Comparison of ENCODE assay signal across 17 cellular contexts in genomic region chr20:6420336-6420735, GRCh38.
"Had no signal": no experiment of that assay in that cellular context is flagged by ENCODE, and none has a peak within 500 bp of the region (broad histone marks: within the 10 kb centered on the region; RNA-seq: fewer than 3 reads in every experiment).

No MANE protein-coding gene starts in this region.

- DNase-seq: activated CD8-positive, alpha-beta memory T cell treated with anti-CD3 and anti-CD28 coated beads, Interleukin-2, amount 50 U/mL, for 4 hours; activated naive CD4-positive, alpha-beta T cell; activated T-cell treated with anti-CD3 and anti-CD28 coated beads, Interleukin-2, amount 50 U/mL, for 24 hours; amniotic stem cell; cerebellar nuclear complex; effector CD8-positive, alpha-beta T cell; glutamatergic neuron; left ventricle myocardium inferior; naive thymus-derived CD8-positive, alpha-beta T cell; retina; stimulated activated CD4-positive, alpha-beta T cell treated with anti-CD3 and anti-CD28 coated beads, Interleukin-12 subunit alpha, Interleukin-12 subunit beta, amount 100 ng/mL, for 4 hours; stimulated activated CD4-positive, alpha-beta T cell treated with anti-CD3 and anti-CD28 coated beads, Interleukin-4, amount 100 ng/mL, for 4 hours; stimulated activated naive CD8-positive, alpha-beta T cell treated with anti-CD3 and anti-CD28 coated beads, Interleukin-15, Interleukin-2, amounts not matched to agents 100 U/mL and 50 U/mL, for 24 hours; T-helper 9 cell; upper lobe of left lung had no signal

- H3K36me3 ChIP-seq: left ventricle myocardium inferior, upper lobe of left lung had no signal

- ATAC-seq: naive thymus-derived CD8-positive, alpha-beta T cell; stimulated activated naive CD8-positive, alpha-beta T cell treated with anti-CD3 and anti-CD28 coated beads, Interleukin-15, Interleukin-2, amounts not matched to agents 100 U/mL and 50 U/mL, for 24 hours; WTC11 had no signal

- H3K9me3 ChIP-seq: left ventricle myocardium inferior, upper lobe of left lung had no signal

- H3K4me1 ChIP-seq: left ventricle myocardium inferior, upper lobe of left lung had no signal

- H3K27ac ChIP-seq: left ventricle myocardium inferior, upper lobe of left lung had no signal

- H3K27me3 ChIP-seq: hepatocyte, upper lobe of left lung had no signal

- H3K4me2 ChIP-seq: hepatocyte had no signal

- H3K4me3 ChIP-seq: hepatocyte, left ventricle myocardium inferior, upper lobe of left lung had no signal

- H2AFZ ChIP-seq: hepatocyte had no signal
